Comparison of ENCODE assay signal across 8 cellular contexts in the genomic region with DNA sequence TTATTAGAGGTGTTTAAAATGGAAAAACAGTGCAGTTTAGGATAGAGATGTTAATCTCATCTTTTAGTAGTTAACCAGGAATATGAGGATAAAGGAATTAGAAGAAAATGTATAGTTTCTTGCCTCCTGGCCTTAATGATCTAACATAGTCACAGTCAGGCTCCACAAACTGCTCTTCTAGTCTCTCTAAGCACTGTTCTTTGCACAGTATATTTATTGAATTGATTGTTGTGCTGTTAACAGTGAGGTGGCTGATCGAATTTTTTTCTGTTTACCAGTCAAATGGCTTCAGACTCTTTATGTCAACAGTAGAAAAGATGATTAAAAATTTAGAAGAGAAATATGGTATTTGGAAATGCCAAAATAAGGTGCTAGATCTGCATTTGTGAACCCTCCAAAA. TPM values are rescaled to one million over a fixed set of nuclear protein-coding genes. Genes with fewer than 3 reads are reported as not detected.
A peak's percentile ranks its signal among the peaks of the same experiment; 100 is the strongest.
DNase-seq lines count a peak whose midpoint lies in the region; ATAC-seq, FAIRE-seq and TF ChIP-seq lines count a peak whose summit lies in the region.

No MANE protein-coding gene starts in this region.

- no peak for FAIRE-seq in RCC 7860 (lab: Jason Lieb, UNC)

- H3K23ac ChIP-seq in neuronal stem cell (ENCODE audit: low read depth, low read length, poor library complexity) = no peak overlapping the region

- no peak overlapping the region for H2BK15ac ChIP-seq in neuronal stem cell (ENCODE audit: low read length)

- no peak overlapping the region for H4K8ac ChIP-seq in neuronal stem cell (ENCODE audit: low read depth, low read length)

- H2AFZ ChIP-seq in neuronal stem cell (ENCODE audit: low read length) = no peak overlapping the region

- H2BK5ac ChIP-seq in neuronal stem cell (ENCODE audit: low read length) = no peak overlapping the region

- no peak overlapping the region for H3K4me3 ChIP-seq in neuronal stem cell (ENCODE audit: low read length in 2 of 2)
- H3K4me3 ChIP-seq in upper lobe of left lung = no peak overlapping the region

- no peak for TF ChIP-seq POLR2A in upper lobe of left lung (IDR thresholded peaks at IDR 0.05)

- H3K4ac ChIP-seq in neuronal stem cell (ENCODE audit: low read length) = no peak overlapping the region

- H3K9me3 ChIP-seq in neuronal stem cell (replicated peaks in 1 of 2; ENCODE audit: control insufficient read depth in 2 of 2, insufficient read depth in 1 of 2, low read depth in 1 of 2, low read length in 2 of 2) (peaks cover 2 to 55% of the 10 kb centered on the region in 2 donors), upper lobe of left lung (peaks cover 0 to 4% (median 1%) of the 10 kb centered on the region in 4 donors)

- H3K4me1 ChIP-seq in neuronal stem cell (ENCODE audit: control insufficient read depth in 2 of 2, insufficient read depth in 1 of 2, low read depth in 1 of 2, low read length in 2 of 2) (peaks cover 3 to 22% of the 10 kb centered on the region in 2 donors), upper lobe of left lung (peaks cover 11 to 17% (median 15%) of the 10 kb centered on the region in 4 donors)

- H2BK120ac ChIP-seq in neuronal stem cell (ENCODE audit: low read depth, low read length) = no peak overlapping the region

- no peak overlapping the region for H3K18ac ChIP-seq in neuronal stem cell (ENCODE audit: low read length)

- H3K36me3 ChIP-seq in neuronal stem cell (replicated peaks in 1 of 2; ENCODE audit: control insufficient read depth in 2 of 2, insufficient read depth in 2 of 2, low read length in 2 of 2) (peaks cover 2 to 16% of the 10 kb centered on the region in 2 donors), upper lobe of left lung (no peaks in the 10 kb centered on the region)

- no peak overlapping the region for H3K9ac ChIP-seq in neuronal stem cell (ENCODE audit: low read depth, low read length, poor library complexity)

- no peak for TF ChIP-seq EP300 in upper lobe of left lung (IDR thresholded peaks at IDR 0.05)

- no peak for TF ChIP-seq CTCF in upper lobe of left lung (IDR thresholded peaks at IDR 0.05)

- ATAC-seq in GM18511 (IDR thresholded peaks at IDR 0.05; ENCODE audit: unreplicated experiment) (peak; percentile 35), HG03442 (IDR thresholded peaks at IDR 0.05; ENCODE audit: unreplicated experiment) (peak; percentile 18), upper lobe of left lung (ENCODE audit: low FRiP score in 2 of 2) (no peak)

- H3K4me2 ChIP-seq in neuronal stem cell (ENCODE audit: insufficient read depth, low read length, poor library complexity, severe bottlenecking) = peak overlapping the region; percentile 11

- H4K91ac ChIP-seq in neuronal stem cell (ENCODE audit: low read depth, low read length, poor library complexity) = no peak overlapping the region

- H3K14ac ChIP-seq in neuronal stem cell (ENCODE audit: low read length) = no peak overlapping the region

- H3K79me1 ChIP-seq in neuronal stem cell (ENCODE audit: low read depth, low read length) = peaks cover 2% of the 10 kb centered on the region

- no peak for DNase-seq in caudate nucleus (lab: John Stamatoyannopoulos, UW)
- DNase-seq in neuronal stem cell (ENCODE audit: low spot score) = no peak
- DNase-seq in upper lobe of left lung = no peak
- no peak for DNase-seq in RCC 7860 (ENCODE audit: low spot score)
- DNase-seq in NCI-H82 (lab: John Stamatoyannopoulos, UW) = no peak
- no peak for DNase-seq in NCI-H1092 (lab: John Stamatoyannopoulos, UW)

- H3K27me3 ChIP-seq in neuronal stem cell (ENCODE audit: control insufficient read depth in 3 of 3, insufficient read depth in 3 of 3, low read depth in 1 of 3, low read length in 3 of 3) (no peaks in the 10 kb centered on the region), upper lobe of left lung (no peaks in the 10 kb centered on the region)

- no CpG with 5 or more reads among the region's 1 CpG for WGBS in neuronal stem cell (ENCODE audit: extremely low coverage in 2 of 2, insufficient read length in 2 of 2, insufficient replicate concordance in 1 of 2), 2 donors
- WGBS in upper lobe of left lung, 2 donors = 24 to 33% methylated on average over 1 of the region's 1 CpG

- no peak overlapping the region for H2BK12ac ChIP-seq in neuronal stem cell (ENCODE audit: low read length)

- H2AK5ac ChIP-seq in neuronal stem cell (ENCODE audit: low read depth, low read length) = no peak overlapping the region

- H3K27ac ChIP-seq in caudate nucleus (ENCODE audit: low read depth, low read length) (peak overlapping the region; percentile 54), neuronal stem cell (replicated peaks; ENCODE audit: low read length) (no peak overlapping the region), upper lobe of left lung (no peak overlapping the region)

RNA-seq across cellular contexts. Expression of gene ATF7IP, which starts 37.8 kb away (rescaled TPM):
- polyA plus RNA-seq in neuronal stem cell (2013, experiment 1 of 2) = 55.9 TPM
- polyA plus RNA-seq in neuronal stem cell (2013, experiment 2 of 2) = 58.8 TPM
- 10 to 100 TPM; 20.5 to 65.5 (median 55.9) TPM for total RNA-seq in upper lobe of left lung

Comparison
In these comparisons a context has a peak if more than half of its experiments do, and no peak if none do; other contexts are left out.
1. ATAC-seq: peak in GM18511 (single experiment) and HG03442 (single experiment); none in upper lobe of left lung (0 of 2).